In the genomic region with DNA sequence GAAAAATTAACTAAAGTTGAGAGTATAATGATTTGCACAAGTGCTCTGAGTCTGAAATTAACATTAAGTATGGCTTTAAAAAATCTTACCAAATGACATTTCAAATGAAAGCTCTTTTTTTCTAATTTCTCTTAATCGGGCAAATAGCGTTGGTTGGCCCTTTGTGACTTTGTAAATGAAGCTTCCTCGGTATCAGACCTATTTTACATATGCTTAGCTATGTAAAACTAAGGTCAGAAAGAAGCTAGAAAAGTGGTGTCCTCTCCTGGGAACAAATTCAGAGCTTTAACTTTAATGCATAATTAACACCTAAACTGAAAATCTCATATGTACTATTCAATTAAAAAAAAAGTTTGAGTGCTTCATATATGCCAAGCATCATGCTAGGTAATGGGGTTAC, we compare ENCODE assay signal across 25 cellular contexts.
"Had no signal": no experiment of that assay in that cellular context is flagged by ENCODE, and none has a peak within 500 bp of the region (broad histone marks: within the 10 kb centered on the region; RNA-seq: fewer than 3 reads in every experiment).

No MANE protein-coding gene starts in this region.

- ATAC-seq: activated T-cell treated with anti-CD3 and anti-CD28 coated beads, Interleukin-2, amount 50 U/mL, for 4 hours; SK-N-SH treated with all-trans-retinoic acid at 6 μM for 48 hours had no signal

- H3K27me3 Mint-ChIP-seq: activated B cell treated with CpG ODN at 0.5 μM for 24 hours; activated CD4-positive, alpha-beta memory T cell treated with anti-CD3 and anti-CD28 coated beads for 36 hours; activated CD4-positive, alpha-beta T cell treated with anti-CD3 and anti-CD28 coated beads, Interleukin-2, amount 10 ng/mL, durations not matched to agents 24 days and 14 days; activated naive CD8-positive, alpha-beta T cell; brain had no signal

- H3K4me3 Mint-ChIP-seq: activated B cell treated with CpG ODN at 0.5 μM for 24 hours; activated CD4-positive, alpha-beta memory T cell treated with anti-CD3 and anti-CD28 coated beads for 36 hours; activated CD4-positive, alpha-beta T cell treated with anti-CD3 and anti-CD28 coated beads, Interleukin-2, amount 10 ng/mL, durations not matched to agents 24 days and 14 days; activated naive CD4-positive, alpha-beta T cell treated with anti-CD3 and anti-CD28 coated beads for 36 hours; activated naive CD8-positive, alpha-beta T cell; activated T-cell treated with anti-CD3 and anti-CD28 coated beads, Interleukin-2, amount 50 U/mL, for 4 hours; brain; T-helper 1 cell treated with Interleukin-12 subunit alpha and Interleukin-12 subunit beta and Interleukin-4 antibody, amounts not matched to agents 30 μg/mL and 1 μg/mL, for 36 hours had no signal

- H3K4me1 ChIP-seq: Peyer's patch had no signal

- H3K9me3 Mint-ChIP-seq: activated B cell treated with CpG ODN at 0.5 μM for 24 hours; activated CD4-positive, alpha-beta memory T cell treated with anti-CD3 and anti-CD28 coated beads for 36 hours; activated CD4-positive, alpha-beta T cell treated with anti-CD3 and anti-CD28 coated beads, Interleukin-2, amount 10 ng/mL, durations not matched to agents 24 days and 14 days; activated naive CD4-positive, alpha-beta T cell treated with anti-CD3 and anti-CD28 coated beads for 36 hours; activated T-cell treated with anti-CD3 and anti-CD28 coated beads, Interleukin-2, amount 50 U/mL, for 4 hours; brain; T-helper 1 cell treated with Interleukin-12 subunit alpha and Interleukin-12 subunit beta and Interleukin-4 antibody, amounts not matched to agents 30 μg/mL and 1 μg/mL, for 36 hours had no signal

- DNase-seq: activated B cell treated with CpG ODN at 0.5 μM for 24 hours; activated CD4-positive, alpha-beta memory T cell treated with anti-CD3 and anti-CD28 coated beads for 36 hours; activated CD4-positive, alpha-beta T cell treated with anti-CD3 and anti-CD28 coated beads for 1 hour; activated CD4-positive, alpha-beta T cell treated with anti-CD3 and anti-CD28 coated beads, Interleukin-2, amount 10 ng/mL, durations not matched to agents 24 days and 14 days; activated CD8-positive, alpha-beta memory T cell treated with anti-CD3 and anti-CD28 coated beads for 24 hours; activated effector memory CD4-positive, alpha-beta T cell treated with anti-CD3 and anti-CD28 coated beads, Interleukin-2, amount 50 U/mL, for 16 hours; activated naive CD4-positive, alpha-beta T cell treated with anti-CD3 and anti-CD28 coated beads for 36 hours; activated T-cell treated with anti-CD3 and anti-CD28 coated beads, Interleukin-2, amount 50 U/mL, for 4 hours; amygdala; MG63; NCI-H1092 treated with DMSO at 0.1 percent for 48 hours; NCI-H1436; NCI-H1694 treated with DMSO at 0.1 percent for 48 hours; NCI-H2029 treated with DMSO at 0.1 percent for 48 hours; NCI-H345; NCI-H510A treated with DMSO at 0.1 percent for 48 hours; NCI-H69; Peyer's patch; SHP77; SW 1271 had no signal

- H3K27me3 ChIP-seq: MG63, Peyer's patch, SJSA1 had no signal

- H3K36me3 ChIP-seq: MG63, Peyer's patch, SJSA1 had no signal

- H3K27ac ChIP-seq: Peyer's patch, SJSA1 had no signal

- H3K4me1 Mint-ChIP-seq: brain had no signal

- H3K4me3 ChIP-seq: MG63, Peyer's patch, SJSA1 had no signal

- H3K9me3 ChIP-seq: MG63, Peyer's patch, SJSA1 had no signal

- H3K27ac Mint-ChIP-seq: activated B cell treated with CpG ODN at 0.5 μM for 24 hours; activated CD4-positive, alpha-beta memory T cell treated with anti-CD3 and anti-CD28 coated beads for 36 hours; activated CD4-positive, alpha-beta T cell treated with anti-CD3 and anti-CD28 coated beads, Interleukin-2, amount 10 ng/mL, durations not matched to agents 24 days and 14 days; activated naive CD4-positive, alpha-beta T cell treated with anti-CD3 and anti-CD28 coated beads for 36 hours; T-helper 1 cell treated with Interleukin-12 subunit alpha and Interleukin-12 subunit beta and Interleukin-4 antibody, amounts not matched to agents 30 μg/mL and 1 μg/mL, for 36 hours had no signal
